Comparison of ENCODE assay signal across 1 cellular context in the genomic region with DNA sequence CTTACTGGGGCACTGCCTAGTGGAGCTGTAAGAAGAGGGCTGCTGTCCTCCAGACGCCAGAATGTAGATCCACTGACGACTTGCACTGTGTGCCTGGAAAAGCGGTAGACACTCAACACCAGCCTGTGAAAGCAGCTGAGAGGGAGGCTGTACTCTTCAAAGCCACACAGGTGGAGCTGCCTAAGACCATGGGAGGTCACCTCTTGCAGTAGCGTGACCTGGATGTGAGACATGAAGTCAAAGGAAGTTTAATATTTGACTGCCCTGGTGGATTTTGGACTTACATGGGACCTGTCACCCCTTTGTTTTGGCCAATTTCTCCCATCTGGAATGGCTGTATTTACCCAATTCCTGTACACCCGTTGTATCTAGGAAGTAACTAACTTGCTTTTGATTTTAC.
TF ChIP-seq lines count a peak whose summit lies in the region.

No MANE protein-coding gene starts in this region.

TF ChIP-seq in H1, 55 proteins besides CTCF, POLR2A, EP300 and RAD21 (continued from another document):
- TF ChIP-seq, protein P1, sequence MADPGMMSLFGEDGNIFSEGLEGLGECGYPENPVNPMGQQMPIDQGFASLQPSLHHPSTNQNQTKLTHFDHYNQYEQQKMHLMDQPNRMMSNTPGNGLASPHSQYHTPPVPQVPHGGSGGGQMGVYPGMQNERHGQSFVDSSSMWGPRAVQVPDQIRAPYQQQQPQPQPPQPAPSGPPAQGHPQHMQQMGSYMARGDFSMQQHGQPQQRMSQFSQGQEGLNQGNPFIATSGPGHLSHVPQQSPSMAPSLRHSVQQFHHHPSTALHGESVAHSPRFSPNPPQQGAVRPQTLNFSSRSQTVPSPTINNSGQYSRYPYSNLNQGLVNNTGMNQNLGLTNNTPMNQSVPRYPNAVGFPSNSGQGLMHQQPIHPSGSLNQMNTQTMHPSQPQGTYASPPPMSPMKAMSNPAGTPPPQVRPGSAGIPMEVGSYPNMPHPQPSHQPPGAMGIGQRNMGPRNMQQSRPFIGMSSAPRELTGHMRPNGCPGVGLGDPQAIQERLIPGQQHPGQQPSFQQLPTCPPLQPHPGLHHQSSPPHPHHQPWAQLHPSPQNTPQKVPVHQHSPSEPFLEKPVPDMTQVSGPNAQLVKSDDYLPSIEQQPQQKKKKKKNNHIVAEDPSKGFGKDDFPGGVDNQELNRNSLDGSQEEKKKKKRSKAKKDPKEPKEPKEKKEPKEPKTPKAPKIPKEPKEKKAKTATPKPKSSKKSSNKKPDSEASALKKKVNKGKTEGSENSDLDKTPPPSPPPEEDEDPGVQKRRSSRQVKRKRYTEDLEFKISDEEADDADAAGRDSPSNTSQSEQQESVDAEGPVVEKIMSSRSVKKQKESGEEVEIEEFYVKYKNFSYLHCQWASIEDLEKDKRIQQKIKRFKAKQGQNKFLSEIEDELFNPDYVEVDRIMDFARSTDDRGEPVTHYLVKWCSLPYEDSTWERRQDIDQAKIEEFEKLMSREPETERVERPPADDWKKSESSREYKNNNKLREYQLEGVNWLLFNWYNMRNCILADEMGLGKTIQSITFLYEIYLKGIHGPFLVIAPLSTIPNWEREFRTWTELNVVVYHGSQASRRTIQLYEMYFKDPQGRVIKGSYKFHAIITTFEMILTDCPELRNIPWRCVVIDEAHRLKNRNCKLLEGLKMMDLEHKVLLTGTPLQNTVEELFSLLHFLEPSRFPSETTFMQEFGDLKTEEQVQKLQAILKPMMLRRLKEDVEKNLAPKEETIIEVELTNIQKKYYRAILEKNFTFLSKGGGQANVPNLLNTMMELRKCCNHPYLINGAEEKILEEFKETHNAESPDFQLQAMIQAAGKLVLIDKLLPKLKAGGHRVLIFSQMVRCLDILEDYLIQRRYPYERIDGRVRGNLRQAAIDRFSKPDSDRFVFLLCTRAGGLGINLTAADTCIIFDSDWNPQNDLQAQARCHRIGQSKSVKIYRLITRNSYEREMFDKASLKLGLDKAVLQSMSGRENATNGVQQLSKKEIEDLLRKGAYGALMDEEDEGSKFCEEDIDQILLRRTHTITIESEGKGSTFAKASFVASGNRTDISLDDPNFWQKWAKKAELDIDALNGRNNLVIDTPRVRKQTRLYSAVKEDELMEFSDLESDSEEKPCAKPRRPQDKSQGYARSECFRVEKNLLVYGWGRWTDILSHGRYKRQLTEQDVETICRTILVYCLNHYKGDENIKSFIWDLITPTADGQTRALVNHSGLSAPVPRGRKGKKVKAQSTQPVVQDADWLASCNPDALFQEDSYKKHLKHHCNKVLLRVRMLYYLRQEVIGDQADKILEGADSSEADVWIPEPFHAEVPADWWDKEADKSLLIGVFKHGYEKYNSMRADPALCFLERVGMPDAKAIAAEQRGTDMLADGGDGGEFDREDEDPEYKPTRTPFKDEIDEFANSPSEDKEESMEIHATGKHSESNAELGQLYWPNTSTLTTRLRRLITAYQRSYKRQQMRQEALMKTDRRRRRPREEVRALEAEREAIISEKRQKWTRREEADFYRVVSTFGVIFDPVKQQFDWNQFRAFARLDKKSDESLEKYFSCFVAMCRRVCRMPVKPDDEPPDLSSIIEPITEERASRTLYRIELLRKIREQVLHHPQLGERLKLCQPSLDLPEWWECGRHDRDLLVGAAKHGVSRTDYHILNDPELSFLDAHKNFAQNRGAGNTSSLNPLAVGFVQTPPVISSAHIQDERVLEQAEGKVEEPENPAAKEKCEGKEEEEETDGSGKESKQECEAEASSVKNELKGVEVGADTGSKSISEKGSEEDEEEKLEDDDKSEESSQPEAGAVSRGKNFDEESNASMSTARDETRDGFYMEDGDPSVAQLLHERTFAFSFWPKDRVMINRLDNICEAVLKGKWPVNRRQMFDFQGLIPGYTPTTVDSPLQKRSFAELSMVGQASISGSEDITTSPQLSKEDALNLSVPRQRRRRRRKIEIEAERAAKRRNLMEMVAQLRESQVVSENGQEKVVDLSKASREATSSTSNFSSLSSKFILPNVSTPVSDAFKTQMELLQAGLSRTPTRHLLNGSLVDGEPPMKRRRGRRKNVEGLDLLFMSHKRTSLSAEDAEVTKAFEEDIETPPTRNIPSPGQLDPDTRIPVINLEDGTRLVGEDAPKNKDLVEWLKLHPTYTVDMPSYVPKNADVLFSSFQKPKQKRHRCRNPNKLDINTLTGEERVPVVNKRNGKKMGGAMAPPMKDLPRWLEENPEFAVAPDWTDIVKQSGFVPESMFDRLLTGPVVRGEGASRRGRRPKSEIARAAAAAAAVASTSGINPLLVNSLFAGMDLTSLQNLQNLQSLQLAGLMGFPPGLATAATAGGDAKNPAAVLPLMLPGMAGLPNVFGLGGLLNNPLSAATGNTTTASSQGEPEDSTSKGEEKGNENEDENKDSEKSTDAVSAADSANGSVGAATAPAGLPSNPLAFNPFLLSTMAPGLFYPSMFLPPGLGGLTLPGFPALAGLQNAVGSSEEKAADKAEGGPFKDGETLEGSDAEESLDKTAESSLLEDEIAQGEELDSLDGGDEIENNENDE (IDR thresholded peaks at IDR 0.05; ENCODE audit: insufficient replicate concordance, low read length), result no peak
- TF ChIP-seq SP2 (IDR thresholded peaks at IDR 0.05; ENCODE audit: low read length) (no peak), SUZ12 (IDR thresholded peaks at IDR 0.05; ENCODE audit: low read length) (no peak), CHD1 (IDR thresholded peaks at IDR 0.05; ENCODE audit: low read depth, low read length) (no peak), SAP30 (IDR thresholded peaks at IDR 0.05; ENCODE audit: insufficient read depth, insufficient replicate concordance, low read length) (no peak), SP4 (IDR thresholded peaks at IDR 0.05; ENCODE audit: low read length) (no peak), POLR2AphosphoS5 (IDR thresholded peaks at IDR 0.05; ENCODE audit: low read depth, low read length) (no peak)
